8 cellular contexts compared by ENCODE assay signal in genomic region chr17:81508639-81509047, GRCh38. TPM values are rescaled to one million over a fixed set of nuclear protein-coding genes. Genes with fewer than 3 reads are reported as not detected.
A peak's percentile ranks its signal among the peaks of the same experiment; 100 is the strongest.
DNase-seq lines count a peak whose midpoint lies in the region; ATAC-seq and TF ChIP-seq lines count a peak whose summit lies in the region.

No MANE protein-coding gene starts in this region.

- ATAC-seq in HG03108 (IDR thresholded peaks at IDR 0.05; ENCODE audit: unreplicated experiment): no peak

- no peak for DNase-seq in CD14-positive monocyte (ENCODE audit: low spot score)
- peak; percentile 83 for DNase-seq in M059J (ENCODE audit: low read depth)
- DNase-seq in MCF 10A (ENCODE audit: unreplicated experiment): peak; percentile 53
- DNase-seq in medulla oblongata (ENCODE audit: extremely low spot score): peak; percentile 29
- no peak for DNase-seq in UCSD-AML1 (lab: John Stamatoyannopoulos, UW; ENCODE audit: unreplicated experiment)
- no peak for DNase-seq in activated gamma-delta T cell treated with Interleukin-2 at 50 U/mL for 16 hours
- DNase-seq in iPS-NIHi11 (ENCODE audit: low spot score): no peak

- H3K36me3 Mint-ChIP-seq in CD14-positive monocyte (peaks cover 31 to 38% of the 10 kb centered on the region in 2 donors), MCF 10A (ENCODE audit: insufficient read depth, unreplicated experiment) (peaks cover 61% of the 10 kb centered on the region)

- peaks cover 47% of the 10 kb centered on the region for H3K4me1 Mint-ChIP-seq in CD14-positive monocyte
- peaks cover 25% of the 10 kb centered on the region for H3K4me1 Mint-ChIP-seq in MCF 10A (ENCODE audit: insufficient read depth, unreplicated experiment)

- BruUV-seq in MCF 10A (replicated peaks; lab: Mats Ljungman, UMichigan): no TSS peak

- TF ChIP-seq CTCF in CD14-positive monocyte (IDR thresholded peaks at IDR 0.05) (no peak), MCF 10A (IDR thresholded peaks at IDR 0.05; ENCODE audit: unreplicated experiment) (no peak)

- intact Hi-C loops in CD14-positive monocyte (cut with micrococcal nuclease) (no loop called here), MCF 10A (cut with micrococcal nuclease) (no loop called here)

- POLR2A ChIA-PET in MCF 10A (lab: Yijun Ruan, JAX): interaction anchor here (0.6 to 9.4 kb wide), 12 partner anchors 9 to 269 kb away, joined by 3 to 169 read pairs (median 5); partner anchors contain the start of genes BAHCC1, NDUFAF8 and TEPSIN

- peaks cover 0 to 12% (median 7%) of the 10 kb centered on the region in 3 donors for H3K27me3 Mint-ChIP-seq in CD14-positive monocyte (ENCODE audit: low read depth in 3 of 3)
- H3K27me3 Mint-ChIP-seq in MCF 10A (ENCODE audit: insufficient read depth, unreplicated experiment): no peaks in the 10 kb centered on the region

- CTCF ChIA-PET in MCF 10A (lab: Yijun Ruan, JAX): interaction anchor here (0.6 to 1.2 kb wide), 3 partner anchors 24 to 110 kb away, joined by 3 to 6 read pairs (median 4); no protein-coding TSS in a partner anchor

- H3K27ac Mint-ChIP-seq in CD14-positive monocyte: peak overlapping the region in 6 of 7 donors; percentile 25 to 95 (median 76)
- H3K27ac Mint-ChIP-seq in MCF 10A (ENCODE audit: low read depth, unreplicated experiment): peak overlapping the region; percentile 66

- H3K9me3 Mint-ChIP-seq in CD14-positive monocyte (peaks cover 0 to 4% (median 2%) of the 10 kb centered on the region in 7 donors), MCF 10A (ENCODE audit: unreplicated experiment) (no peaks in the 10 kb centered on the region)

- H3K4me3 Mint-ChIP-seq in CD14-positive monocyte (peak overlapping the region in 1 of 2 donors; percentile 96), MCF 10A (ENCODE audit: unreplicated experiment) (peak overlapping the region; percentile 92)

RNA-seq across cellular contexts. Expression of gene ACTG1, which starts 4.0 kb away (rescaled TPM):
- polyA plus RNA-seq in CD14-positive monocyte: 1,000 to 10,000 TPM; 1,133 to 1,620 TPM
- 3,948 and 4,109 TPM in 2 replicates for total RNA-seq in M059J (2014; rRNA removed; shearing (Covaris generic))
- 1,056 and 1,461 TPM in 2 replicates for total RNA-seq in MCF 10A (2022)

RNA-seq across cellular contexts. Expression of gene FSCN2, which starts 19.5 kb away (rescaled TPM):
- not detected for polyA plus RNA-seq in CD14-positive monocyte
- total RNA-seq in M059J (2014; rRNA removed; shearing (Covaris generic)): 0.69 TPM in 1 of 2 replicates, not detected in the other
- total RNA-seq in MCF 10A (2022): 0.37 TPM in 1 of 2 replicates, not detected in the other

RNA-seq across cellular contexts. Expression of gene FAAP100, which starts 43.5 kb away (rescaled TPM):
- 10 to 100 TPM; 10.3 to 13.9 TPM for polyA plus RNA-seq in CD14-positive monocyte
- 8.0 and 18.0 TPM in 2 replicates for total RNA-seq in M059J (2014; rRNA removed; shearing (Covaris generic))
- total RNA-seq in MCF 10A (2022): 23.4 and 32.5 TPM in 2 replicates

Comparison
In these comparisons a context has a peak if more than half of its experiments do, and no peak if none do; other contexts are left out.
1. DNase-seq: peak in M059J (single experiment), MCF 10A (single experiment) and medulla oblongata (single experiment); none in CD14-positive monocyte (single experiment), UCSD-AML1 (single experiment), activated gamma-delta T cell treated with Interleukin-2 at 50 U/mL for 16 hours (single experiment) and iPS-NIHi11 (single experiment).